ENCODE assay signal across 8 cellular contexts in genomic region chr17:28318759-28319660, GRCh38. TPM values are rescaled to one million over a fixed set of nuclear protein-coding genes. Genes with fewer than 3 reads are reported as not detected.
A peak's percentile ranks its signal among the peaks of the same experiment; 100 is the strongest.
DNase-seq lines count a peak whose midpoint lies in the region; ATAC-seq and TF ChIP-seq lines count a peak whose summit lies in the region.

Gene TMEM97, plus strand, starts transcription at chr17:28319200. Its CDS starts 40 bp downstream, at chr17:28319240.

- H3K4me3 ChIP-seq in astrocyte of the spinal cord (ENCODE audit: low read depth, low read length): peak within 1 kb of the TSS; percentile 63
- peak within 1 kb of the TSS; percentile 76 for H3K4me3 ChIP-seq in retinal pigment epithelial cell (ENCODE audit: low read length)

- peak; percentile 85 for ATAC-seq in GM18519 (IDR thresholded peaks at IDR 0.05; ENCODE audit: low FRiP score, unreplicated experiment)
- peak; percentile 98 for ATAC-seq in HG03045 (IDR thresholded peaks at IDR 0.05; ENCODE audit: unreplicated experiment)

- in situ Hi-C loops in astrocyte of the spinal cord (cut with HindIII; ENCODE audit: low sequenced_read_pairs): no loop called here

- peak; percentile 95 for DNase-seq in A172 (ENCODE audit: low spot score)
- DNase-seq in NCI-H2081 treated with DMSO at 0.1 percent for 48 hours (lab: John Stamatoyannopoulos, UW): peak; percentile 70
- peak; percentile 94 for DNase-seq in T1000 (lab: John Stamatoyannopoulos, UW)
- DNase-seq in astrocyte of the spinal cord (ENCODE audit: low read depth, low spot score): peak; percentile 98
- DNase-seq in hippocampal formation (lab: John Stamatoyannopoulos, UW): peak; percentile 94 to 96
- DNase-seq in retinal pigment epithelial cell (ENCODE audit: low read depth): peak; percentile 91

- TF ChIP-seq CTCF in astrocyte of the spinal cord (IDR thresholded peaks at IDR 0.05; ENCODE audit: low read depth, low read length) (peak; percentile 16), retinal pigment epithelial cell (conservative IDR thresholded peaks at IDR 0.05; ENCODE audit: low read depth, low read length) (peak; percentile 14)

RNA-seq across cellular contexts. Expression of gene TMEM97, which starts in this region (rescaled TPM):
- 32.7 and 43.9 TPM in 2 replicates for total RNA-seq in A172 (2014; rRNA removed; shearing (Covaris generic))

Comparison
In these comparisons a context has a peak if more than half of its experiments do, and no peak if none do; other contexts are left out.
1. Peak in every context shown above with its lines: DNase-seq, ATAC-seq and H3K4me3 ChIP-seq.